ENCODE assay signal across 1 cellular context in genomic region chr6:156839591-156840001, GRCh38.
TF ChIP-seq lines count a peak whose summit lies in the region.

No MANE protein-coding gene starts in this region.

TF ChIP-seq in SK-N-SH treated with all-trans-retinoic acid at 6 μM for 48 hours, 23 proteins besides CTCF, POLR2A, EP300 and RAD21 (continued from another document):
- TF ChIP-seq ZC3H10 (CRISPR knock-in tag; IDR thresholded peaks at IDR 0.05), result no peak
